9 cellular contexts compared by ENCODE assay signal in genomic region chr17:57889892-57890856, GRCh38. TPM values are rescaled to one million over a fixed set of nuclear protein-coding genes. Genes with fewer than 3 reads are reported as not detected.
DNase-seq lines count a peak whose midpoint lies in the region; ATAC-seq, FAIRE-seq and TF ChIP-seq lines count a peak whose summit lies in the region.
"Had no signal": no experiment of that assay in that cellular context is flagged by ENCODE, and none has a peak within 500 bp of the region (broad histone marks: within the 10 kb centered on the region; RNA-seq: fewer than 3 reads in every experiment).

No MANE protein-coding gene starts in this region.

- 89 to 92% methylated on average over 9 to 11 of the region's 11 CpGs for WGBS in endodermal cell (ENCODE audit: insufficient coverage in 1 of 2, insufficient read length in 1 of 2), 2 experiments

- H3K4me3 ChIP-seq in endodermal cell (ENCODE audit: low read length), result no peak overlapping the region
- H3K4me3 ChIP-seq in mucosa of descending colon, result no peak overlapping the region
- no peak overlapping the region for H3K4me3 ChIP-seq in H7 (ENCODE audit: insufficient read depth, low read depth, low read length)

- no peak for TF ChIP-seq CTCF in endodermal cell (conservative IDR thresholded peaks at IDR 0.05)
- TF ChIP-seq CTCF in mucosa of descending colon (IDR thresholded peaks at IDR 0.05), result no peak

- H3K27ac ChIP-seq in endodermal cell (ENCODE audit: low read depth, low read length), result no peak overlapping the region

- H3K9me3 Mint-ChIP-seq in endodermal cell, result no peaks in the 10 kb centered on the region
- H3K9me3 Mint-ChIP-seq in activated T-cell treated with anti-CD3 and anti-CD28 coated beads, Interleukin-2, amount 50 U/mL, for 72 hours, result no peaks in the 10 kb centered on the region
- H3K9me3 Mint-ChIP-seq: CD4-positive, CD25-positive, alpha-beta regulatory T cell had no signal

- peak; percentile 92 for DNase-seq in NCI-H82 (lab: John Stamatoyannopoulos, UW)
- DNase-seq in endodermal cell, result peak; percentile 75
- peak in 2 of 3 donors; percentile 68 to 82 for DNase-seq in mucosa of descending colon
- DNase-seq in NCI-H1694 treated with DMSO at 0.1 percent for 48 hours (lab: John Stamatoyannopoulos, UW), result no peak
- DNase-seq in activated T-cell treated with anti-CD3 and anti-CD28 coated beads, Interleukin-2, amount 50 U/mL, for 72 hours, result no peak
- no peak for DNase-seq in H7
- DNase-seq: CD4-positive, CD25-positive, alpha-beta regulatory T cell had no signal

- H3K27me3 Mint-ChIP-seq in endodermal cell (ENCODE audit: insufficient read depth), result no peaks in the 10 kb centered on the region
- H3K27me3 Mint-ChIP-seq in activated T-cell treated with anti-CD3 and anti-CD28 coated beads, Interleukin-2, amount 50 U/mL, for 72 hours (ENCODE audit: low read depth), result peaks cover 6% of the 10 kb centered on the region

- no peaks in the 10 kb centered on the region for H3K9me3 ChIP-seq in endodermal cell (ENCODE audit: control insufficient read depth, low read length)
- no peaks in the 10 kb centered on the region for H3K9me3 ChIP-seq in mucosa of descending colon

- H3K36me3 ChIP-seq in endodermal cell (ENCODE audit: control insufficient read depth, insufficient read depth, low read length), result no peaks in the 10 kb centered on the region
- H3K36me3 ChIP-seq in mucosa of descending colon (ENCODE audit: low read depth), result no peaks in the 10 kb centered on the region
- H3K36me3 ChIP-seq in H7 (replicated peaks; ENCODE audit: control insufficient read depth, insufficient read depth, low read length), result no peaks in the 10 kb centered on the region

- no peak overlapping the region for H3K27ac Mint-ChIP-seq in endodermal cell
- H3K27ac Mint-ChIP-seq in activated T-cell treated with anti-CD3 and anti-CD28 coated beads, Interleukin-2, amount 50 U/mL, for 72 hours, result no peak overlapping the region
- H3K27ac Mint-ChIP-seq: CD4-positive, CD25-positive, alpha-beta regulatory T cell had no signal

- FAIRE-seq in A204.1 (lab: Jason Lieb, UNC), result peak; percentile 91

- no peak overlapping the region for H3K4me3 Mint-ChIP-seq in endodermal cell
- no peak overlapping the region for H3K4me3 Mint-ChIP-seq in activated T-cell treated with anti-CD3 and anti-CD28 coated beads, Interleukin-2, amount 50 U/mL, for 72 hours
- H3K4me3 Mint-ChIP-seq: CD4-positive, CD25-positive, alpha-beta regulatory T cell had no signal

- peaks cover 13% of the 10 kb centered on the region for H3K4me1 Mint-ChIP-seq in endodermal cell
- H3K4me1 Mint-ChIP-seq in activated T-cell treated with anti-CD3 and anti-CD28 coated beads, Interleukin-2, amount 50 U/mL, for 72 hours (ENCODE audit: low read depth), result no peaks in the 10 kb centered on the region

- no peak for ATAC-seq in mucosa of descending colon
- no peak for ATAC-seq in activated T-cell treated with anti-CD3 and anti-CD28 coated beads, Interleukin-2, amount 50 U/mL, for 72 hours (replicated peaks in 1 of 2)
- ATAC-seq in HG02763 (IDR thresholded peaks at IDR 0.05; ENCODE audit: unreplicated experiment), result no peak

- H3K27me3 ChIP-seq in endodermal cell (ENCODE audit: control insufficient read depth, insufficient read depth, low read length, poor library complexity, severe bottlenecking) (no peaks in the 10 kb centered on the region), H7 (ENCODE audit: control insufficient read depth, insufficient read depth, low read length) (no peaks in the 10 kb centered on the region)

- H3K4me1 ChIP-seq in endodermal cell (ENCODE audit: control insufficient read depth, insufficient read depth, low read length) (peaks cover 10% of the 10 kb centered on the region), mucosa of descending colon (ENCODE audit: low read depth) (peaks cover 25% of the 10 kb centered on the region)

- intact Hi-C loops in mucosa of descending colon (cut with DNase I, micrococcal nuclease), result loop anchor here in 1 of 2 donors (10.0 kb wide), 1 partner anchor 55 kb away; no protein-coding TSS in a partner anchor

- no peak overlapping the region for H3K9ac ChIP-seq in endodermal cell (ENCODE audit: extremely low read depth, low read length, poor library complexity, severe bottlenecking)

- no peaks in the 10 kb centered on the region for H3K36me3 Mint-ChIP-seq in endodermal cell (ENCODE audit: low read depth)
- no peaks in the 10 kb centered on the region for H3K36me3 Mint-ChIP-seq in activated T-cell treated with anti-CD3 and anti-CD28 coated beads, Interleukin-2, amount 50 U/mL, for 72 hours (ENCODE audit: insufficient read depth in 2 of 2)
- H3K36me3 Mint-ChIP-seq: CD4-positive, CD25-positive, alpha-beta regulatory T cell had no signal

RNA-seq across cellular contexts. Expression of gene MRPS23, which starts 40.3 kb away (rescaled TPM):
- total RNA-seq in endodermal cell (10 to 100 TPM; 43.9 to 49.2 TPM), mucosa of descending colon (10 to 100 TPM; 15.1 to 27.2 (median 24.0) TPM)
- 40.1 TPM for polyA plus RNA-seq in endodermal cell (2013, experiment 1 of 2)
- polyA plus RNA-seq in endodermal cell (2013, experiment 2 of 2), result 41.1 TPM
- total RNA-seq in activated T-cell treated with anti-CD3 and anti-CD28 coated beads, Interleukin-2, amount 50 U/mL, for 72 hours, result 10 to 100 TPM; 43.4 to 52.7 TPM
- 56.1 and 65.9 TPM in 2 replicates for total RNA-seq in H7 (2014; rRNA removed; shearing (Covaris generic))

Comparison
In these comparisons a context has a peak if more than half of its experiments do, and no peak if none do; other contexts are left out.
1. DNase-seq: peak in NCI-H82 (single experiment), endodermal cell (single experiment) and mucosa of descending colon (2 of 3); none in NCI-H1694 treated with DMSO at 0.1 percent for 48 hours (single experiment), activated T-cell treated with anti-CD3 and anti-CD28 coated beads, Interleukin-2, amount 50 U/mL, for 72 hours (0 of 2) and H7 (single experiment).